8 cellular contexts compared by ENCODE assay signal in the genomic region with DNA sequence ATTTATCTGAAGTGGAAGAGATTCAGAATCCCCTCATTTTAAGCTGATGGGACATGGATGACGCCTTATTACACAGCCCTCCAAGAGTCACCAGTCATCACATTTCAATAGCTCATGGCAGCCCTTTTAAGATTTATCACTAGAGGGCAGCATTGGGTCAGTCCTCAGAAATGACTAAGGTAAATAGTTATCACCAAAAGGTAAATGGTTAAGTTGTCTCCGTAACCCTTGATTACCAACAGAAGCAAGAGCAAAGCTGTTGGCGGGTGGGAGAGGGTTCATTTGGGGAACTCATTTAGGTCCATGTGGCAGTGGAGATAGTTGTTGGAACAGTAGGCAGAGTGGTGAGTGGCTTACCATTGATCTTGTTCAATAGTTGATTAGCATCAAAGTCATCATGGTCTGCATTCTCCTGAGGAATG. TPM values are rescaled to one million over a fixed set of nuclear protein-coding genes. Genes with fewer than 3 reads are reported as not detected.
A peak's percentile ranks its signal among the peaks of the same experiment; 100 is the strongest.
DNase-seq lines count a peak whose midpoint lies in the region; ATAC-seq, FAIRE-seq and TF ChIP-seq lines count a peak whose summit lies in the region.

No MANE protein-coding gene starts in this region.

- TF ChIP-seq RAD21 in GM12878 (IDR thresholded peaks at IDR 0.05; ENCODE audit: insufficient read depth, low read depth, low read length): peak; percentile 72

- H3K27me3 ChIP-seq in Peyer's patch (no peaks in the 10 kb centered on the region), GM12878 (replicated peaks in 1 of 2; ENCODE audit: control insufficient read depth in 2 of 2, insufficient read depth in 2 of 2, low read length in 1 of 2) (no peaks in the 10 kb centered on the region)

- POLR2A ChIA-PET in GM12878 (lab: Charles Lee): no interaction called here

- CTCF ChIA-PET in GM12878 (lab: Yijun Ruan, JAX): interaction anchor here (0.6 to 4.7 kb wide), 53 partner anchors 8 to 935 kb away, joined by 3 to 97 read pairs (median 4); a partner anchor contains a TSS

- FAIRE-seq in GM12878 (lab: Jason Lieb, UNC): peak; percentile 86

- in situ Hi-C loops in G401 (cut with HindIII; ENCODE audit: low sequenced_read_pairs) (no loop called here), KBM-7 (cut with MboI; ENCODE audit: low pct_unique_long_range_greater_than_20kb, low sequenced_read_pairs) (no loop called here), GM12878 (cut with MboI) (no loop called here)

- H3K36me3 ChIP-seq in Peyer's patch (peaks cover 0 to 28% (median 0%) of the 10 kb centered on the region in 3 donors), GM12878 (ENCODE audit: control insufficient read depth in 2 of 2, insufficient read depth in 2 of 2, low read length in 1 of 2) (no peaks in the 10 kb centered on the region)

- H4K20me1 ChIP-seq in GM12878 (ENCODE audit: control insufficient read depth, insufficient read depth): no peaks in the 10 kb centered on the region

- RAD21 ChIA-PET in GM12878 (lab: Charles Lee; ENCODE audit: unreplicated experiment): interaction anchor here (0.8 to 2.4 kb wide), 12 partner anchors 14 to 202 kb away, joined by 3 to 47 read pairs (median 4); a partner anchor contains a TSS

- no peak overlapping the region for H2AFZ ChIP-seq in GM12878 (ENCODE audit: control insufficient read depth, low read depth, low read length)

- ATAC-seq in GM21528 (IDR thresholded peaks at IDR 0.05; ENCODE audit: low FRiP score, unreplicated experiment) (peak; percentile 67), GM12878 (peak; percentile 92)

- TF ChIP-seq POLR2A in Peyer's patch (IDR thresholded peaks at IDR 0.05) (no peak), GM12878 (IDR thresholded peaks at IDR 0.05; ENCODE audit: low read depth, low read length) (no peak)

- H3K9ac ChIP-seq in GM12878 (ENCODE audit: control insufficient read depth, insufficient read depth, low read length): no peak overlapping the region

- SMC1A ChIA-PET in GM12878 (lab: Charles Lee; ENCODE audit: uncharacterized antibody, unreplicated experiment): interaction anchor here (0.8 to 3.5 kb wide), 14 partner anchors 8 to 226 kb away, joined by 3 to 46 read pairs (median 5); a partner anchor contains a TSS

- H3K27ac ChIP-seq in Peyer's patch (no peak overlapping the region), GM12878 (ENCODE audit: control insufficient read depth, insufficient read depth) (no peak overlapping the region)

- H3K9me3 ChIP-seq in Peyer's patch: no peaks in the 10 kb centered on the region
- H3K9me3 ChIP-seq in GM12878 (replicated peaks; ENCODE audit: control insufficient read depth, insufficient read depth, low read length): no peaks in the 10 kb centered on the region

- H3K4me1 ChIP-seq in Peyer's patch (no peaks in the 10 kb centered on the region), GM12878 (ENCODE audit: control insufficient read depth, insufficient read depth, low read length) (no peaks in the 10 kb centered on the region)

- no peak overlapping the region for H3K4me3 ChIP-seq in Peyer's patch
- H3K4me3 ChIP-seq in GM12878: no peak overlapping the region

- TF ChIP-seq CTCF in Peyer's patch (IDR thresholded peaks at IDR 0.05) (peak in 5 of 6 experiments; percentile 51 to 87 (median 84)), GM12878 (IDR thresholded peaks at IDR 0.05 in 2 of 3, conservative IDR thresholded peaks at IDR 0.05 in 1 of 3; ENCODE audit: control insufficient read depth in 2 of 3, extremely low read depth in 1 of 3, insufficient read depth in 1 of 3, low read depth in 3 of 3, low read length in 3 of 3) (peak; percentile 65 to 73 (median 68))

- no TSS peak for BruUV-seq in GM12878 (replicated peaks; lab: Mats Ljungman, UMichigan)

- 10% methylated on average over 3 of the region's 3 CpGs for WGBS in GM12878 (ENCODE audit: insufficient coverage, insufficient replicate concordance, low lambda C conversion rate, missing lambda C conversion rate)

- H3K4me2 ChIP-seq in GM12878 (ENCODE audit: control insufficient read depth, insufficient read depth): no peak overlapping the region

- TF ChIP-seq EP300 in GM12878 (IDR thresholded peaks at IDR 0.05; ENCODE audit: borderline replicate concordance in 1 of 2, control insufficient read depth in 1 of 2, low read depth in 2 of 2, low read length in 2 of 2): no peak

- DNase-seq in G401 (ENCODE audit: low spot score): peak; percentile 53
- DNase-seq in KBM-7: peak; percentile 79
- DNase-seq in Peyer's patch: peak in 1 of 3 donors; percentile 67
- DNase-seq in GM12878 (ENCODE audit: low read depth, low spot score): no peak
- DNase-seq in iris pigment epithelial cell (ENCODE audit: low read depth): peak; percentile 45
- DNase-seq in stimulated activated CD4-positive, alpha-beta T cell treated with anti-CD3 and anti-CD28 coated beads, Interleukin-4, amount 100 ng/mL, for 48 hours (ENCODE audit: low read depth in 2 of 2): peak; percentile 2 to 23
- no peak for DNase-seq in posterior vena cava (ENCODE audit: low spot score)

- no peaks in the 10 kb centered on the region for H3K79me2 ChIP-seq in GM12878 (ENCODE audit: control insufficient read depth, insufficient read depth, low read length)

- intact Hi-C loops in GM12878 (cut with micrococcal nuclease; ENCODE audit: unreplicated experiment): loop anchor here (1.0 to 10.0 kb wide), 3 partner anchors 162 to 194 kb away; a partner anchor contains a TSS
- intact Hi-C loops in posterior vena cava (cut with DNase I): loop anchor here in 1 of 2 donors (5.0 kb wide), 1 partner anchor 191 kb away; no protein-coding TSS in a partner anchor

TF ChIP-seq in GM12878, 131 proteins besides CTCF, POLR2A, EP300 and RAD21 (continues in another document):
- no peak for TF ChIP-seq TCF7 (IDR thresholded peaks at IDR 0.05; ENCODE audit: borderline replicate concordance)
- TF ChIP-seq, protein P1, sequence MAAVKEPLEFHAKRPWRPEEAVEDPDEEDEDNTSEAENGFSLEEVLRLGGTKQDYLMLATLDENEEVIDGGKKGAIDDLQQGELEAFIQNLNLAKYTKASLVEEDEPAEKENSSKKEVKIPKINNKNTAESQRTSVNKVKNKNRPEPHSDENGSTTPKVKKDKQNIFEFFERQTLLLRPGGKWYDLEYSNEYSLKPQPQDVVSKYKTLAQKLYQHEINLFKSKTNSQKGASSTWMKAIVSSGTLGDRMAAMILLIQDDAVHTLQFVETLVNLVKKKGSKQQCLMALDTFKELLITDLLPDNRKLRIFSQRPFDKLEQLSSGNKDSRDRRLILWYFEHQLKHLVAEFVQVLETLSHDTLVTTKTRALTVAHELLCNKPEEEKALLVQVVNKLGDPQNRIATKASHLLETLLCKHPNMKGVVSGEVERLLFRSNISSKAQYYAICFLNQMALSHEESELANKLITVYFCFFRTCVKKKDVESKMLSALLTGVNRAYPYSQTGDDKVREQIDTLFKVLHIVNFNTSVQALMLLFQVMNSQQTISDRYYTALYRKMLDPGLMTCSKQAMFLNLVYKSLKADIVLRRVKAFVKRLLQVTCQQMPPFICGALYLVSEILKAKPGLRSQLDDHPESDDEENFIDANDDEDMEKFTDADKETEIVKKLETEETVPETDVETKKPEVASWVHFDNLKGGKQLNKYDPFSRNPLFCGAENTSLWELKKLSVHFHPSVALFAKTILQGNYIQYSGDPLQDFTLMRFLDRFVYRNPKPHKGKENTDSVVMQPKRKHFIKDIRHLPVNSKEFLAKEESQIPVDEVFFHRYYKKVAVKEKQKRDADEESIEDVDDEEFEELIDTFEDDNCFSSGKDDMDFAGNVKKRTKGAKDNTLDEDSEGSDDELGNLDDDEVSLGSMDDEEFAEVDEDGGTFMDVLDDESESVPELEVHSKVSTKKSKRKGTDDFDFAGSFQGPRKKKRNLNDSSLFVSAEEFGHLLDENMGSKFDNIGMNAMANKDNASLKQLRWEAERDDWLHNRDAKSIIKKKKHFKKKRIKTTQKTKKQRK (IDR thresholded peaks at IDR 0.05; ENCODE audit: low read depth, low read length): no peak

RNA-seq across cellular contexts. Expression of a gene that starts 12.0 kb away (rescaled TPM):
- total RNA-seq in G401 (2014; rRNA removed; shearing (Covaris generic)): not detected in 2 replicates
- total RNA-seq in Peyer's patch (not detected), GM12878 (2014; rRNA removed) (not detected in 2 replicates), GM12878 (2014; rRNA removed; fragmentation: Illumina TruSeq; extraction: Trizol) (not detected in 2 replicates), GM12878 (2021) (0.13 and 0.54 TPM in 2 replicates), posterior vena cava (under 1 TPM in 1 of 2 donors, not detected in 1; 0.19 TPM)
- not detected in 2 replicates for total RNA-seq in GM12878 (2013; cell fraction: nucleolus; rRNA removed)
- polyA plus RNA-seq in GM12878 (2011; ENCODE audit: low read depth): not detected
- polyA plus RNA-seq in GM12878 (2011; rRNA removed) (not detected in 2 replicates), GM12878 (2014; fragmentation: Illumina TruSeq; extraction: Trizol) (not detected in 2 replicates), GM12878 (2014; fragmentation: Nextera tagmentation; extraction: Ambion mirVana) (not detected), GM12878 (2014; rRNA removed) (not detected in 2 replicates), GM12878 (2016; fragmentation: Nextera tagmentation; extraction: Ambion mirVana) (not detected)
- not detected in 2 replicates for polyA plus RNA-seq in GM12878 (2011; cell fraction: cytosol; rRNA removed)
- polyA plus RNA-seq in GM12878 (2011; cell fraction: nucleus; rRNA removed): not detected in 2 replicates
- polyA plus RNA-seq in GM12878 (2012): not detected in 2 replicates
- polyA minus RNA-seq in GM12878 (2011; rRNA and poly(A)+ RNA removed): not detected in 2 replicates
- polyA minus RNA-seq in GM12878 (2011; cell fraction: cytosol; rRNA and poly(A)+ RNA removed): not detected in 2 replicates
- polyA minus RNA-seq in GM12878 (2011; cell fraction: nucleus; rRNA and poly(A)+ RNA removed): not detected in 2 replicates

RNA-seq across cellular contexts. Expression of a gene that starts 48.5 kb away (rescaled TPM):
- not detected in 2 replicates for total RNA-seq in G401 (2014; rRNA removed; shearing (Covaris generic))
- total RNA-seq in Peyer's patch (10 to 100 TPM; 39.6 to 71.3 (median 62.1) TPM), GM12878 (2014; rRNA removed) (not detected in 2 replicates), GM12878 (2014; rRNA removed; fragmentation: Illumina TruSeq; extraction: Trizol) (not detected in 2 replicates), GM12878 (2021) (0.23 and 0.53 TPM in 2 replicates), posterior vena cava (100 to 1,000 TPM in 1 of 2 donors, 10 to 100 TPM in 1; 96.8 to 133 TPM)
- not detected in 2 replicates for total RNA-seq in GM12878 (2013; cell fraction: nucleolus; rRNA removed)
- polyA plus RNA-seq in GM12878 (2011; ENCODE audit: low read depth): not detected
- polyA plus RNA-seq in GM12878 (2011; rRNA removed) (not detected in 2 replicates), GM12878 (2014; fragmentation: Illumina TruSeq; extraction: Trizol) (not detected in 2 replicates), GM12878 (2014; fragmentation: Nextera tagmentation; extraction: Ambion mirVana) (not detected), GM12878 (2014; rRNA removed) (not detected in 2 replicates), GM12878 (2016; fragmentation: Nextera tagmentation; extraction: Ambion mirVana) (under 1 TPM; 0.05 to 0.11 TPM)
- not detected in 2 replicates for polyA plus RNA-seq in GM12878 (2011; cell fraction: cytosol; rRNA removed)
- not detected in 2 replicates for polyA plus RNA-seq in GM12878 (2011; cell fraction: nucleus; rRNA removed)
- polyA plus RNA-seq in GM12878 (2012): not detected in 2 replicates
- polyA minus RNA-seq in GM12878 (2011; rRNA and poly(A)+ RNA removed): not detected in 2 replicates
- 1.4 and 1.6 TPM in 2 replicates for polyA minus RNA-seq in GM12878 (2011; cell fraction: cytosol; rRNA and poly(A)+ RNA removed)
- 0.19 TPM in 1 of 2 replicates, not detected in the other for polyA minus RNA-seq in GM12878 (2011; cell fraction: nucleus; rRNA and poly(A)+ RNA removed)

Comparison
In these comparisons a context has a peak if more than half of its experiments do, and no peak if none do; other contexts are left out.
1. DNase-seq: peak in G401 (single experiment), KBM-7 (single experiment), iris pigment epithelial cell (single experiment) and stimulated activated CD4-positive, alpha-beta T cell treated with anti-CD3 and anti-CD28 coated beads, Interleukin-4, amount 100 ng/mL, for 48 hours (2 of 2); none in GM12878 (single experiment) and posterior vena cava (single experiment).
2. RNA of a gene that starts 48.5 kb away (total RNA-seq): 96.8 to 133 TPM in posterior vena cava and 39.6 to 71.3 TPM in Peyer's patch; 0.23 to 0.53 TPM in GM12878 and not detected in G401; every median in the first group is over 10 times any median in the second.